8 cellular contexts compared by ENCODE assay signal in the genomic region with DNA sequence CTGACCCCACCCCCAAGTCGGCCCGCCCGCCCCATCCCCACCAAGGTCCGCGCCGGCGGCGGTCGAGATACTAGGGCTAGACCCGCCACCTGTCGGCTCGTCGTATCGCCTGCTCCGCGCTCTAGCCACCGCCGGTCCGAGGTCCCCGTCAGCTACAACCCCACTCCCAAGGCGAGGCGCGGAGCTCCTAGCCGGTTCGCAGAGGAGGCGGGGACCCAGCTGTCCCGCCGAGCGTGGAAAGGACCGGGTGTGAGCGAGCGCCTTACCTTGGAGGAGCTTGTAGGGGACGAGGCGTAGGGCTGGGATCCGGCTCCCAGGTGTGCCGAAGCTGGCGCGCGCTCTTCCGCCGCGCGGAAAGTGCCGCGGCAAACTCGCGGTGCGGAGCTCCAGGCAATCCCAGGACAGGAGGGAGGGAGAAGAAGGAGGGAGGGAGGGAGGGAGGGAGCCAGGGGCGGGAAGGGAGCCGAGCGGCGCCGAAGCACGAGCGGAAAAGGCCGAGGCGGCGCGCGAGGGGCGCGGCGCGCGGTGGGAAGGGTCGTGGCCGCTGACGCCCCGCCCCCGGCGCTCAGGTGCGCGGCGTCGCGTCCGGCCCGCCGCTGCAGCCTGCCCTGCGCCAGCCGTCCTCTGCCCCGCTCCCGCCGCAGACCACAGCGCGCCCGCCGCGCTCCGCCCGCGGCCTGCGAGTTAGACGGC. TPM values are rescaled to one million over a fixed set of nuclear protein-coding genes. Genes with fewer than 3 reads are reported as not detected.
DNase-seq lines count a peak whose midpoint lies in the region; ATAC-seq and TF ChIP-seq lines count a peak whose summit lies in the region.

Gene PAWR (minus strand): TSS at position 359 of the 693 bp plus-strand sequence. CDS start 720 bp downstream, outside the sequence.

- intact Hi-C loops in activated B cell treated with CpG ODN at 0.5 μM for 24 hours (cut with micrococcal nuclease) = loop anchor here (1.0 to 5.0 kb wide), 6 partner anchors 17 to 245 kb away; partner anchors contain the start of gene PPP1R12A

- peak within 1 kb of the TSS; percentile 91 for H3K4me3 Mint-ChIP-seq in activated B cell treated with CpG ODN at 0.5 μM for 24 hours
- peak within 1 kb of the TSS; percentile 94 for H3K4me3 Mint-ChIP-seq in type B pancreatic cell

- H3K36me3 Mint-ChIP-seq in activated B cell treated with CpG ODN at 0.5 μM for 24 hours (ENCODE audit: low read depth) (peaks cover 2% of the 10 kb centered on the region), type B pancreatic cell (no peaks in the 10 kb centered on the region)

- peak within 1 kb of the TSS; percentile 87 for H3K4me3 ChIP-seq in epithelial cell of proximal tubule (ENCODE audit: low read depth, low read length)

- H3K27me3 Mint-ChIP-seq in activated B cell treated with CpG ODN at 0.5 μM for 24 hours (no peaks in the 10 kb centered on the region), type B pancreatic cell (peaks cover 12% of the 10 kb centered on the region)

- H3K9me3 Mint-ChIP-seq in activated B cell treated with CpG ODN at 0.5 μM for 24 hours (no peaks in the 10 kb centered on the region), type B pancreatic cell (no peaks in the 10 kb centered on the region)

- POLR2A ChIA-PET in activated B cell treated with CpG ODN at 0.5 μM for 24 hours (lab: Charles Lee) = interaction anchor here (0.6 kb wide), 2 partner anchors 131 to 244 kb away, joined by 6 to 8 read pairs; no protein-coding TSS in a partner anchor

- DNase-seq in AG20443 (ENCODE audit: low spot score) (peak; percentile 80), NCI-H2029 (lab: John Stamatoyannopoulos, UW) (peak; percentile 83), activated B cell treated with CpG ODN at 0.5 μM for 24 hours (peak; percentile 48), epithelial cell of proximal tubule (ENCODE audit: low read depth) (no peak), mucosa of gallbladder (ENCODE audit: low spot score) (peak; percentile 75), type B pancreatic cell (ENCODE audit: extremely low spot score, unreplicated experiment) (peak; percentile 83)

- peak; percentile 42 for ATAC-seq in GM18519 (IDR thresholded peaks at IDR 0.05; ENCODE audit: low FRiP score, unreplicated experiment)
- peak; percentile 58 for ATAC-seq in HG02943 (IDR thresholded peaks at IDR 0.05; ENCODE audit: low read depth, unreplicated experiment)
- ATAC-seq in activated B cell treated with CpG ODN at 0.5 μM for 24 hours (ENCODE audit: low read depth) = peak; percentile 73

- H3K27ac Mint-ChIP-seq in activated B cell treated with CpG ODN at 0.5 μM for 24 hours (peak within 1 kb of the TSS; percentile 79), type B pancreatic cell (peak within 1 kb of the TSS; percentile 90)

- TF ChIP-seq CTCF in activated B cell treated with CpG ODN at 0.5 μM for 24 hours (IDR thresholded peaks at IDR 0.05) (no peak), epithelial cell of proximal tubule (conservative IDR thresholded peaks at IDR 0.05; ENCODE audit: low read depth, low read length) (peak; percentile 25), type B pancreatic cell (conservative IDR thresholded peaks at IDR 0.05) (peak; percentile 26)

- CTCF ChIA-PET in activated B cell treated with CpG ODN at 0.5 μM for 24 hours (lab: Charles Lee) = interaction anchor here (1.0 to 1.8 kb wide), 2 partner anchors 137 to 142 kb away, joined by 3 to 4 read pairs; no protein-coding TSS in a partner anchor

- peaks cover 38% of the 10 kb centered on the region for H3K4me1 Mint-ChIP-seq in activated B cell treated with CpG ODN at 0.5 μM for 24 hours
- H3K4me1 Mint-ChIP-seq in type B pancreatic cell (ENCODE audit: unreplicated experiment) = peaks cover 17% of the 10 kb centered on the region

RNA-seq across cellular contexts. Expression of gene PAWR, which starts in this region (rescaled TPM):
- 50.0 and 53.1 TPM in 2 replicates for total RNA-seq in activated B cell treated with CpG ODN at 0.5 μM for 24 hours
- 86.2 and 110 TPM in 2 replicates for total RNA-seq in epithelial cell of proximal tubule
- 123 TPM for total RNA-seq in mucosa of gallbladder
- total RNA-seq in type B pancreatic cell (ENCODE audit: low replicate concordance) = 72.8 and 107 TPM in 2 replicates
